Comparison of ENCODE assay signal across 25 cellular contexts in the genomic region with DNA sequence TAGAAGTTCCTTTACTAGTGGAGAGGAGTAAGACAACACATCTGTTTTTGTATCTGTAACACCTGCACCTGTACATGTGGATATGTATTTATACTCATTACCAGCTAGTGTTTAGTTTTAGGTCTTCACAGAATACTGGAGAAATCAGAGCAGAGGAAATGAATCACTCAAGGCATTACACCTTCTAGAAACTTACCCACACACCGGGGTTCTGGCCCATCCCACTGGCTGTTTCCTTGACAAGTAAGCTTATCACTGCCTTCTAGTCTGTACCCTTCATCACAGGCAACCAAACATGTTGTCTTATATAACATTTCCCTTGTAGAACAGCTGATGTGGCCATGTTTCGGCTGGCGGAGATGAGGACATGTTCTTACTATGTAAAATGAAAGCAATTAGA.
"Had no signal": no experiment of that assay in that cellular context is flagged by ENCODE, and none has a peak within 500 bp of the region (broad histone marks: within the 10 kb centered on the region; RNA-seq: fewer than 3 reads in every experiment).

No MANE protein-coding gene starts in this region.

- H3K4me1 Mint-ChIP-seq: activated B cell treated with CpG ODN at 0.5 μM for 24 hours; activated naive CD8-positive, alpha-beta T cell treated with anti-CD3 and anti-CD28 coated beads for 36 hours; endodermal cell; nephron had no signal

- H3K9me3 Mint-ChIP-seq: activated B cell treated with CpG ODN at 0.5 μM for 24 hours; activated T-cell treated with anti-CD3 and anti-CD28 coated beads, Interleukin-2, amount 50 U/mL, for 72 hours; endodermal cell; nephron; T-helper 2 cell treated with Interferon-gamma antibody and Interleukin-4, amounts not matched to agents 5 μg/mL and 100 μg/mL, for 36 hours had no signal

- H3K36me3 ChIP-seq: adrenal gland, spleen, suprapubic skin had no signal

- H3K9me3 ChIP-seq: adrenal gland, body of pancreas, esophagus muscularis mucosa, heart right ventricle, mucosa of descending colon, spleen, suprapubic skin, tibial artery, upper lobe of right lung had no signal

- H3K4me3 Mint-ChIP-seq: activated B cell treated with CpG ODN at 0.5 μM for 24 hours; activated naive CD8-positive, alpha-beta T cell treated with anti-CD3 and anti-CD28 coated beads for 36 hours; activated T-cell treated with anti-CD3 and anti-CD28 coated beads, Interleukin-2, amount 50 U/mL, for 72 hours; endodermal cell; nephron; T-helper 2 cell treated with Interferon-gamma antibody and Interleukin-4, amounts not matched to agents 5 μg/mL and 100 μg/mL, for 36 hours had no signal

- ATAC-seq: activated T-cell treated with anti-CD3 and anti-CD28 coated beads, Interleukin-2, amount 50 U/mL, for 72 hours; body of pancreas; heart right ventricle; mucosa of descending colon; right cardiac atrium; upper lobe of right lung had no signal

- H3K27ac ChIP-seq: adrenal gland, body of pancreas, esophagus muscularis mucosa, heart right ventricle, left ventricle myocardium inferior, spleen, suprapubic skin, tibial artery, upper lobe of right lung had no signal

- DNase-seq: activated B cell treated with CpG ODN at 0.5 μM for 24 hours; activated CD4-positive, alpha-beta T cell treated with anti-CD3 and anti-CD28 coated beads for 4 hours; activated CD4-positive, alpha-beta T cell treated with anti-CD3 and anti-CD28 coated beads, Interleukin-2, amount 50 U/mL, for 4 hours; activated naive CD4-positive, alpha-beta T cell; activated naive CD8-positive, alpha-beta T cell treated with anti-CD3 and anti-CD28 coated beads for 36 hours; activated T-cell treated with anti-CD3 and anti-CD28 coated beads for 4 hours; activated T-cell treated with anti-CD3 and anti-CD28 coated beads, Interleukin-2, amount 50 U/mL, for 72 hours; adrenal gland; body of pancreas; endodermal cell; foreskin melanocyte; heart right ventricle; left ventricle myocardium inferior; mucosa of descending colon; posterior cingulate gyrus; right cardiac atrium; spleen; stimulated activated naive CD4-positive, alpha-beta T cell; tibial artery; upper lobe of right lung had no signal

- H3K27me3 ChIP-seq: adrenal gland, body of pancreas, esophagus muscularis mucosa, heart right ventricle, spleen, suprapubic skin, tibial artery, upper lobe of right lung had no signal

- H3K36me3 Mint-ChIP-seq: activated naive CD8-positive, alpha-beta T cell treated with anti-CD3 and anti-CD28 coated beads for 36 hours had no signal

- H3K4me3 ChIP-seq: adrenal gland, body of pancreas, esophagus muscularis mucosa, heart right ventricle, left ventricle myocardium inferior, lung, mucosa of descending colon, spleen, suprapubic skin, tibial artery, upper lobe of right lung had no signal

- H3K4me1 ChIP-seq: adrenal gland, body of pancreas, esophagus muscularis mucosa, left ventricle myocardium inferior, spleen, suprapubic skin, tibial artery, upper lobe of right lung had no signal

- H3K27ac Mint-ChIP-seq: activated B cell treated with CpG ODN at 0.5 μM for 24 hours; activated naive CD8-positive, alpha-beta T cell treated with anti-CD3 and anti-CD28 coated beads for 36 hours; activated T-cell treated with anti-CD3 and anti-CD28 coated beads, Interleukin-2, amount 50 U/mL, for 72 hours; endodermal cell; nephron; T-helper 2 cell treated with Interferon-gamma antibody and Interleukin-4, amounts not matched to agents 5 μg/mL and 100 μg/mL, for 36 hours had no signal
